Comparison of ENCODE assay signal across 22 cellular contexts in genomic region chr7:123655614-123656013, GRCh38. TPM values are rescaled to one million over a fixed set of nuclear protein-coding genes. Genes with fewer than 3 reads are reported as not detected.
DNase-seq lines count a peak whose midpoint lies in the region; ATAC-seq and TF ChIP-seq lines count a peak whose summit lies in the region.
"Had no signal": no experiment of that assay in that cellular context is flagged by ENCODE, and none has a peak within 500 bp of the region (broad histone marks: within the 10 kb centered on the region; RNA-seq: fewer than 3 reads in every experiment).

A gene with protein sequence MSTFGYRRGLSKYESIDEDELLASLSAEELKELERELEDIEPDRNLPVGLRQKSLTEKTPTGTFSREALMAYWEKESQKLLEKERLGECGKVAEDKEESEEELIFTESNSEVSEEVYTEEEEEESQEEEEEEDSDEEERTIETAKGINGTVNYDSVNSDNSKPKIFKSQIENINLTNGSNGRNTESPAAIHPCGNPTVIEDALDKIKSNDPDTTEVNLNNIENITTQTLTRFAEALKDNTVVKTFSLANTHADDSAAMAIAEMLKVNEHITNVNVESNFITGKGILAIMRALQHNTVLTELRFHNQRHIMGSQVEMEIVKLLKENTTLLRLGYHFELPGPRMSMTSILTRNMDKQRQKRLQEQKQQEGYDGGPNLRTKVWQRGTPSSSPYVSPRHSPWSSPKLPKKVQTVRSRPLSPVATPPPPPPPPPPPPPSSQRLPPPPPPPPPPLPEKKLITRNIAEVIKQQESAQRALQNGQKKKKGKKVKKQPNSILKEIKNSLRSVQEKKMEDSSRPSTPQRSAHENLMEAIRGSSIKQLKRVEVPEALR (plus strand): TSS chr7:123655866. CDS start chr7:123655964, 98 bp downstream.

- H3K4me3 ChIP-seq in GM23338 (no peak within 1 kb of the TSS), right cardiac atrium (ENCODE audit: low read length) (peak within 1 kb of the TSS; percentile 63), osteoblast (ENCODE audit: insufficient read depth, low read length) (no peak within 1 kb of the TSS)
- H3K4me3 ChIP-seq: BLaER1 treated with 17β-estradiol and CSF1 and Interleukin-3, amounts not matched to agents 10 nM and 100 nM; HAP-1 had no signal

- H3K27ac ChIP-seq in GM23338 (ENCODE audit: low read depth) (no peak within 1 kb of the TSS), right cardiac atrium (ENCODE audit: low read length) (peak within 1 kb of the TSS; percentile 88), osteoblast (ENCODE audit: low read depth, low read length) (no peak within 1 kb of the TSS)
- H3K27ac ChIP-seq: 22Rv1; BLaER1 treated with 17β-estradiol and CSF1 and Interleukin-3, amounts not matched to agents 10 nM and 100 nM had no signal

- H3K36me3 ChIP-seq in GM23338 (ENCODE audit: insufficient read depth): no peaks in the 10 kb centered on the region
- H3K36me3 ChIP-seq in osteoblast (ENCODE audit: insufficient read depth, low read length): no peaks in the 10 kb centered on the region
- H3K36me3 ChIP-seq: BLaER1 treated with 17β-estradiol and CSF1 and Interleukin-3, amounts not matched to agents 10 nM and 100 nM; HAP-1 had no signal

- H3K9me3 ChIP-seq in right cardiac atrium (ENCODE audit: control insufficient read depth, low read length) (no peaks in the 10 kb centered on the region), osteoblast (ENCODE audit: low read depth, low read length) (no peaks in the 10 kb centered on the region)
- H3K9me3 ChIP-seq: BLaER1 treated with 17β-estradiol and CSF1 and Interleukin-3, amounts not matched to agents 10 nM and 100 nM; HAP-1 had no signal

- no peaks in the 10 kb centered on the region for H3K36me3 Mint-ChIP-seq in GM23338 (ENCODE audit: low read depth)
- H3K36me3 Mint-ChIP-seq: CD8-positive, alpha-beta T cell had no signal

- no peaks in the 10 kb centered on the region for H3F3A ChIP-seq in GM23338 (replicated peaks; ENCODE audit: low read depth)

- H3K9me3 Mint-ChIP-seq in GM23338: no peaks in the 10 kb centered on the region
- H3K9me3 Mint-ChIP-seq: CD8-positive, alpha-beta T cell had no signal

- H3K4me2 ChIP-seq in GM23338: no peak within 1 kb of the TSS
- H3K4me2 ChIP-seq in osteoblast (ENCODE audit: insufficient read depth, low read length): no peak within 1 kb of the TSS
- H3K4me2 ChIP-seq: BLaER1 treated with 17β-estradiol and CSF1 and Interleukin-3, amounts not matched to agents 10 nM and 100 nM had no signal

- H4K20me1 ChIP-seq in GM23338 (replicated peaks; ENCODE audit: insufficient read depth) (no peaks in the 10 kb centered on the region), osteoblast (ENCODE audit: insufficient read depth, low read length) (no peaks in the 10 kb centered on the region)
- H4K20me1 ChIP-seq: BLaER1 treated with 17β-estradiol and CSF1 and Interleukin-3, amounts not matched to agents 10 nM and 100 nM had no signal

- H3K79me2 ChIP-seq in GM23338 (replicated peaks; ENCODE audit: insufficient read depth) (no peaks in the 10 kb centered on the region), osteoblast (ENCODE audit: insufficient read depth, low read length) (no peaks in the 10 kb centered on the region)

- H3K27me3 Mint-ChIP-seq in GM23338 (ENCODE audit: insufficient read depth, low read depth, poor library complexity): peaks cover 1% of the 10 kb centered on the region

- H3K4me1 ChIP-seq in GM23338 (ENCODE audit: insufficient read depth) (0 out of 2 replicates have a peak, but pooled peaks cover 7% of the 10 kb centered on the region), right cardiac atrium (ENCODE audit: control insufficient read depth, insufficient read depth, low read length) (no peaks in the 10 kb centered on the region), osteoblast (ENCODE audit: insufficient read depth, low read length) (no peaks in the 10 kb centered on the region)
- H3K4me1 ChIP-seq: BLaER1 treated with 17β-estradiol and CSF1 and Interleukin-3, amounts not matched to agents 10 nM and 100 nM; HAP-1 had no signal

- WGBS in right cardiac atrium: 62% methylated on average over 6 of the region's 6 CpGs

- H3K4me3 Mint-ChIP-seq in GM23338: no peak within 1 kb of the TSS
- H3K4me3 Mint-ChIP-seq: CD8-positive, alpha-beta T cell had no signal

- peaks cover 4% of the 10 kb centered on the region for H3K9me2 ChIP-seq in GM23338 (ENCODE audit: insufficient read depth)

- H3K4me1 Mint-ChIP-seq in GM23338: peaks cover 5% of the 10 kb centered on the region

- no peak within 1 kb of the TSS for H3K27ac Mint-ChIP-seq in GM23338
- H3K27ac Mint-ChIP-seq: CD8-positive, alpha-beta T cell had no signal

- ATAC-seq in GM23338 (no peak), right cardiac atrium (peak; percentile 87 to 90), HG02610 (IDR thresholded peaks at IDR 0.05; ENCODE audit: unreplicated experiment) (no peak), GM21360 (IDR thresholded peaks at IDR 0.05; ENCODE audit: unreplicated experiment) (no peak), GM21737 (IDR thresholded peaks at IDR 0.05; ENCODE audit: unreplicated experiment) (no peak), HG03457 (IDR thresholded peaks at IDR 0.05; ENCODE audit: unreplicated experiment) (no peak)
- ATAC-seq: CD8-positive, alpha-beta T cell had no signal

- peak within 1 kb of the TSS; percentile 31; the same call in 1 of the 2 replicates for H2AFZ ChIP-seq in GM23338
- H2AFZ ChIP-seq in osteoblast (ENCODE audit: low read length): peak within 1 kb of the TSS; percentile 8

- TF ChIP-seq CTCF in GM23338 (conservative IDR thresholded peaks at IDR 0.05; ENCODE audit: low read depth in 2 of 2) (no peak), osteoblast (IDR thresholded peaks at IDR 0.05; ENCODE audit: extremely low read depth, low read depth, low read length) (no peak)

- H3K27me3 ChIP-seq in GM23338 (ENCODE audit: insufficient read depth) (no peaks in the 10 kb centered on the region), right cardiac atrium (ENCODE audit: control insufficient read depth, insufficient read depth) (no peaks in the 10 kb centered on the region), osteoblast (ENCODE audit: insufficient read depth, low read length) (no peaks in the 10 kb centered on the region)
- H3K27me3 ChIP-seq: BLaER1 treated with 17β-estradiol and CSF1 and Interleukin-3, amounts not matched to agents 10 nM and 100 nM had no signal

- intact Hi-C loops in cardiac septum (cut with DNase I): loop anchor here (2.0 kb wide), 1 partner anchor 53 kb away; no protein-coding TSS in a partner anchor
- intact Hi-C loops in right cardiac atrium (cut with DNase I): no loop called here

- DNase-seq in GM23338 (ENCODE audit: low spot score) (no peak), cardiac septum (ENCODE audit: low spot score) (peak; percentile 88), right cardiac atrium (peak; percentile 32 to 68 (median 57)), osteoblast (ENCODE audit: insufficient read length, low spot score, missing footprints) (no peak)
- DNase-seq: ACHN; CD8-positive, alpha-beta T cell; DND-41; Kasumi-1; NCI-H1417; NCI-H187; NCI-H446; NCI-H526; OCI-M1 had no signal

TF ChIP-seq in GM23338, 12 proteins besides CTCF, POLR2A, EP300 and RAD21 (continues in another document):
- no peak for TF ChIP-seq POLR2AphosphoS5 (IDR thresholded peaks at IDR 0.05; ENCODE audit: low read depth)
- TF ChIP-seq EZH2phosphoT487 (IDR thresholded peaks at IDR 0.05; ENCODE audit: unreplicated experiment): no peak
- TF ChIP-seq JUNB (IDR thresholded peaks at IDR 0.05; ENCODE audit: unreplicated experiment): no peak
- TF ChIP-seq, protein P1, sequence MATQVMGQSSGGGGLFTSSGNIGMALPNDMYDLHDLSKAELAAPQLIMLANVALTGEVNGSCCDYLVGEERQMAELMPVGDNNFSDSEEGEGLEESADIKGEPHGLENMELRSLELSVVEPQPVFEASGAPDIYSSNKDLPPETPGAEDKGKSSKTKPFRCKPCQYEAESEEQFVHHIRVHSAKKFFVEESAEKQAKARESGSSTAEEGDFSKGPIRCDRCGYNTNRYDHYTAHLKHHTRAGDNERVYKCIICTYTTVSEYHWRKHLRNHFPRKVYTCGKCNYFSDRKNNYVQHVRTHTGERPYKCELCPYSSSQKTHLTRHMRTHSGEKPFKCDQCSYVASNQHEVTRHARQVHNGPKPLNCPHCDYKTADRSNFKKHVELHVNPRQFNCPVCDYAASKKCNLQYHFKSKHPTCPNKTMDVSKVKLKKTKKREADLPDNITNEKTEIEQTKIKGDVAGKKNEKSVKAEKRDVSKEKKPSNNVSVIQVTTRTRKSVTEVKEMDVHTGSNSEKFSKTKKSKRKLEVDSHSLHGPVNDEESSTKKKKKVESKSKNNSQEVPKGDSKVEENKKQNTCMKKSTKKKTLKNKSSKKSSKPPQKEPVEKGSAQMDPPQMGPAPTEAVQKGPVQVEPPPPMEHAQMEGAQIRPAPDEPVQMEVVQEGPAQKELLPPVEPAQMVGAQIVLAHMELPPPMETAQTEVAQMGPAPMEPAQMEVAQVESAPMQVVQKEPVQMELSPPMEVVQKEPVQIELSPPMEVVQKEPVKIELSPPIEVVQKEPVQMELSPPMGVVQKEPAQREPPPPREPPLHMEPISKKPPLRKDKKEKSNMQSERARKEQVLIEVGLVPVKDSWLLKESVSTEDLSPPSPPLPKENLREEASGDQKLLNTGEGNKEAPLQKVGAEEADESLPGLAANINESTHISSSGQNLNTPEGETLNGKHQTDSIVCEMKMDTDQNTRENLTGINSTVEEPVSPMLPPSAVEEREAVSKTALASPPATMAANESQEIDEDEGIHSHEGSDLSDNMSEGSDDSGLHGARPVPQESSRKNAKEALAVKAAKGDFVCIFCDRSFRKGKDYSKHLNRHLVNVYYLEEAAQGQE (IDR thresholded peaks at IDR 0.05; ENCODE audit: unreplicated experiment): no peak
- no peak for TF ChIP-seq ZNF331 (CRISPR knock-in tag; IDR thresholded peaks at IDR 0.05; ENCODE audit: low read depth)

RNA-seq across cellular contexts. Expression of the gene that starts here (rescaled TPM):
- not detected in 2 replicates for total RNA-seq in GM23338 (2014; rRNA removed; shearing (Covaris generic))
- polyA plus RNA-seq in GM23338 (2016; fragmentation: Nextera tagmentation; extraction: Ambion mirVana) (not detected in 2 replicates), right cardiac atrium (849 TPM)
- total RNA-seq in cardiac septum (1,161 TPM), right cardiac atrium (100 to 1,000 TPM; 258 to 704 (median 329) TPM), osteoblast (not detected in 2 replicates)
- total RNA-seq: CD8-positive, alpha-beta T cell; MCF 10A; SK-MEL-5 had no signal

Comparison
In these comparisons a context has a peak if more than half of its experiments do, and no peak if none do; other contexts are left out.
1. RNA of the gene that starts here (total RNA-seq): 1,161 TPM in cardiac septum (single experiment) and 258 to 704 TPM in right cardiac atrium; not detected in GM23338 and not detected in osteoblast; every median in the first group is over 100 times any median in the second.
2. RNA of the gene that starts here (polyA plus RNA-seq): 849 TPM in right cardiac atrium (single experiment); not detected in GM23338; every median in the first group is over 100 times any median in the second.
3. ATAC-seq: peak in right cardiac atrium (2 of 2); none in GM23338 (single experiment), HG02610 (single experiment), GM21360 (single experiment), GM21737 (single experiment) and HG03457 (single experiment).
4. DNase-seq: peak in cardiac septum (single experiment) and right cardiac atrium (3 of 3); none in GM23338 (single experiment) and osteoblast (single experiment).